Comparison of ENCODE assay signal across 17 cellular contexts in the genomic region with DNA sequence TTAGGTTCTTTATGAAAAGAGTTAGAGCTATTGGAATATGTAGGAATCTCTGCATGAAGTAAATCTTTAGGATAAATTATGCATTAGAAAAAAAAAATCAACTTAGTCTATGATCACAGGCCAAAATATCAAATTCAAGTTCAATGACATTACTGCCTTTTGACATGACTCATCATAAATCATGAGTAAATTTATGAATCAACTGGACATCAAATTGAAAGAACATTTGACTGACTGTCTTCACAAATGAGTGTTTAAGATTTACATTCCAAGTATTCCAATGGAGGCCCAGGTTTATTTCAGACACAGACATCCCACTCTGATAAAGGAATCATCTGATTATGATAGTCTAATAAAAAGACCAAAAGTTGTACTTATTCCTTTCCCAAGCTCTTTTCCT.
A peak's percentile ranks its signal among the peaks of the same experiment; 100 is the strongest.
DNase-seq lines count a peak whose midpoint lies in the region; ATAC-seq, FAIRE-seq and TF ChIP-seq lines count a peak whose summit lies in the region.
"Had no signal": no experiment of that assay in that cellular context is flagged by ENCODE, and none has a peak within 500 bp of the region (broad histone marks: within the 10 kb centered on the region; RNA-seq: fewer than 3 reads in every experiment).

No MANE protein-coding gene starts in this region.

- intact Hi-C loops in ascending aorta (cut with DNase I), result no loop called here

- no peaks in the 10 kb centered on the region for H3K27me3 Mint-ChIP-seq in HFFc6 (ENCODE audit: insufficient read depth)

- H3K9me3 Mint-ChIP-seq in HFFc6, result peaks cover 7% of the 10 kb centered on the region; the same call in 1 of the 2 replicates

- CTCF ChIA-PET in A549 (lab: Yijun Ruan, JAX), result no interaction called here
- CTCF ChIA-PET in SK-N-SH (lab: Yijun Ruan, JAX), result no interaction called here

- H3F3A ChIP-seq in SK-N-SH (replicated peaks; ENCODE audit: insufficient read depth), result peaks cover 15% of the 10 kb centered on the region

- H3K36me3 ChIP-seq in SK-N-SH (replicated peaks in 1 of 2; ENCODE audit: control insufficient read depth in 1 of 2, insufficient read depth in 2 of 2, low read length in 1 of 2) (no peaks in the 10 kb centered on the region), ascending aorta (no peaks in the 10 kb centered on the region)

- FAIRE-seq in A549 (lab: Jason Lieb, UNC), result no peak

- H3K4me2 ChIP-seq in A549 (no peak overlapping the region), SK-N-SH (peak overlapping the region; percentile 39; the same call in 1 of the 2 replicates)

- H2AFZ ChIP-seq in SK-N-SH (ENCODE audit: low read depth), result no peak overlapping the region

- no peaks in the 10 kb centered on the region for H3K9me3 ChIP-seq in A549
- H3K9me3 ChIP-seq in SK-N-SH, result no peaks in the 10 kb centered on the region
- no peaks in the 10 kb centered on the region for H3K9me3 ChIP-seq in ascending aorta

- POLR2A ChIA-PET in A549 (lab: Yijun Ruan, JAX) (no interaction called here), SK-N-SH (lab: Yijun Ruan, JAX) (no interaction called here)

- 0 out of 3 replicates have a peak, but pooled peaks cover 3% of the 10 kb centered on the region for H3K4me1 ChIP-seq in A549
- peaks cover 0 to 17% of the 10 kb centered on the region in 2 experiments; a peak in 1 of 4 replicates for H3K4me1 ChIP-seq in SK-N-SH (ENCODE audit: control insufficient read depth in 1 of 2, insufficient read depth in 2 of 2, low read depth in 1 of 2, low read length in 1 of 2)
- no peaks in the 10 kb centered on the region for H3K4me1 ChIP-seq in ascending aorta

- no peaks in the 10 kb centered on the region for H3K79me2 ChIP-seq in SK-N-SH (ENCODE audit: insufficient read depth)

- H3K27ac Mint-ChIP-seq in HFFc6, result peak overlapping the region; percentile 88
- H3K27ac Mint-ChIP-seq: CD14-positive monocyte had no signal

- peaks cover 7% of the 10 kb centered on the region for H3K36me3 Mint-ChIP-seq in HFFc6 (ENCODE audit: low read depth)
- H3K36me3 Mint-ChIP-seq: CD14-positive monocyte had no signal

- H3K27me3 ChIP-seq in SK-N-SH (ENCODE audit: insufficient read depth), result no peaks in the 10 kb centered on the region
- H3K27me3 ChIP-seq in ascending aorta, result no peaks in the 10 kb centered on the region

- no peak for DNase-seq in A549 (ENCODE audit: low read depth in 1 of 2, low spot score in 1 of 2)
- no peak for DNase-seq in HFFc6
- no peak for DNase-seq in SK-N-SH
- DNase-seq in epithelial cell of esophagus (ENCODE audit: low read depth), result peak; percentile 55
- DNase-seq in NCI-H1436 (lab: John Stamatoyannopoulos, UW), result no peak
- DNase-seq in epidermal melanocyte (ENCODE audit: insufficient read length, low spot score), result no peak
- DNase-seq in ascending aorta (ENCODE audit: low spot score in 2 of 2), result no peak
- DNase-seq: COR-L47, Karpas-422, NCI-H1105 treated with DMSO at 0.1 percent for 48 hours, NCI-H1930, NCI-H2171, NCI-H446 treated with DMSO at 0.1 percent for 48 hours, NCI-H774 had no signal

- H3K4me1 Mint-ChIP-seq in HFFc6 (ENCODE audit: low read depth), result peaks cover 57% of the 10 kb centered on the region
- H3K4me1 Mint-ChIP-seq: CD14-positive monocyte had no signal

- no peak overlapping the region for H3K9ac ChIP-seq in SK-N-SH

- TF ChIP-seq RAD21 in A549 (conservative IDR thresholded peaks at IDR 0.05 in 1 of 2, IDR thresholded peaks at IDR 0.05 in 1 of 2) (no peak), SK-N-SH (IDR thresholded peaks at IDR 0.05; ENCODE audit: low read length) (no peak)

- H3K27ac ChIP-seq in A549, result no peak overlapping the region
- H3K27ac ChIP-seq in SK-N-SH (ENCODE audit: low read depth in 2 of 2, low read length in 1 of 2), result peak overlapping the region in 1 of 2 experiments; percentile 70; a peak in 2 of 4 replicates
- no peak overlapping the region for H3K27ac ChIP-seq in ascending aorta

- no peaks in the 10 kb centered on the region for H4K20me1 ChIP-seq in SK-N-SH (ENCODE audit: insufficient read depth)

- no peaks in the 10 kb centered on the region for H3K9me2 ChIP-seq in SK-N-SH

- TF ChIP-seq EP300 in A549 (IDR thresholded peaks at IDR 0.05), result no peak
- no peak for TF ChIP-seq EP300 in SK-N-SH (IDR thresholded peaks at IDR 0.05; ENCODE audit: borderline replicate concordance in 1 of 2, low read depth in 1 of 2, low read length in 1 of 2)

- no peak for ATAC-seq in A549
- ATAC-seq in HG02840 (IDR thresholded peaks at IDR 0.05; ENCODE audit: low FRiP score, unreplicated experiment), result no peak
- ATAC-seq: HCT116 had no signal

- TF ChIP-seq CTCF in A549 (IDR thresholded peaks at IDR 0.05) (no peak), HFFc6 (IDR thresholded peaks at IDR 0.05) (no peak), SK-N-SH (IDR thresholded peaks at IDR 0.05) (no peak), epithelial cell of esophagus (IDR thresholded peaks at IDR 0.05; ENCODE audit: insufficient read depth, low read depth, low read length, missing control alignments) (no peak), ascending aorta (IDR thresholded peaks at IDR 0.05) (no peak)

- peak overlapping the region; percentile 50 for H3K4me3 Mint-ChIP-seq in HFFc6
- H3K4me3 Mint-ChIP-seq: CD14-positive monocyte had no signal

- TF ChIP-seq POLR2A in A549 (IDR thresholded peaks at IDR 0.05; ENCODE audit: low read length), result no peak

- no peak overlapping the region for H3K4me3 ChIP-seq in A549
- no peak overlapping the region for H3K4me3 ChIP-seq in SK-N-SH (ENCODE audit: low read depth in 2 of 2, low read length in 1 of 2)
- H3K4me3 ChIP-seq in epithelial cell of esophagus (ENCODE audit: low read length), result no peak overlapping the region
- H3K4me3 ChIP-seq in ascending aorta, result no peak overlapping the region

TF ChIP-seq in A549, 52 proteins besides CTCF, POLR2A, EP300 and RAD21:
- no peak for TF ChIP-seq FOSL2 (IDR thresholded peaks at IDR 0.05)
- peak; percentile 54 for TF ChIP-seq FOSL2 (CRISPR knock-in tag; IDR thresholded peaks at IDR 0.05)
- TF ChIP-seq MAFK (IDR thresholded peaks at IDR 0.05; ENCODE audit: partially characterized antibody), result peak; percentile 76
- no peak for TF ChIP-seq FOSB (CRISPR knock-in tag; IDR thresholded peaks at IDR 0.05)
- TF ChIP-seq NFE2L2 (conservative IDR thresholded peaks at IDR 0.05; ENCODE audit: low read length), result peak; percentile 49
- TF ChIP-seq EHF (CRISPR knock-in tag; IDR thresholded peaks at IDR 0.05), result no peak

TF ChIP-seq in SK-N-SH, 30 proteins besides CTCF, POLR2A, EP300 and RAD21 (continues in another document):
- TF ChIP-seq TEAD4 (IDR thresholded peaks at IDR 0.05; ENCODE audit: borderline replicate concordance, insufficient read depth), result no peak
- TF ChIP-seq ELF1 (IDR thresholded peaks at IDR 0.05), result no peak
- no peak for TF ChIP-seq MXI1 (IDR thresholded peaks at IDR 0.05; ENCODE audit: low read depth, low read length)
- TF ChIP-seq NRF1 (IDR thresholded peaks at IDR 0.05; ENCODE audit: low read depth, low read length), result no peak
- peak; percentile 39 for TF ChIP-seq FOSL2 (IDR thresholded peaks at IDR 0.05; ENCODE audit: borderline replicate concordance, low read depth)
- no peak for TF ChIP-seq RCOR1 (IDR thresholded peaks at IDR 0.05; ENCODE audit: low read length)
- no peak for TF ChIP-seq FOXM1 (IDR thresholded peaks at IDR 0.05; ENCODE audit: low read depth)
- TF ChIP-seq, protein P1, sequence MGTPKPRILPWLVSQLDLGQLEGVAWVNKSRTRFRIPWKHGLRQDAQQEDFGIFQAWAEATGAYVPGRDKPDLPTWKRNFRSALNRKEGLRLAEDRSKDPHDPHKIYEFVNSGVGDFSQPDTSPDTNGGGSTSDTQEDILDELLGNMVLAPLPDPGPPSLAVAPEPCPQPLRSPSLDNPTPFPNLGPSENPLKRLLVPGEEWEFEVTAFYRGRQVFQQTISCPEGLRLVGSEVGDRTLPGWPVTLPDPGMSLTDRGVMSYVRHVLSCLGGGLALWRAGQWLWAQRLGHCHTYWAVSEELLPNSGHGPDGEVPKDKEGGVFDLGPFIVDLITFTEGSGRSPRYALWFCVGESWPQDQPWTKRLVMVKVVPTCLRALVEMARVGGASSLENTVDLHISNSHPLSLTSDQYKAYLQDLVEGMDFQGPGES (IDR thresholded peaks at IDR 0.05; ENCODE audit: low read depth, low read length), result no peak
- no peak for TF ChIP-seq NFIC (IDR thresholded peaks at IDR 0.05; ENCODE audit: borderline replicate concordance)
- no peak for TF ChIP-seq EZH2phosphoT487 (IDR thresholded peaks at IDR 0.05; ENCODE audit: borderline replicate concordance, low read depth)
- no peak for TF ChIP-seq RFX5 (IDR thresholded peaks at IDR 0.05; ENCODE audit: low read length)
- TF ChIP-seq CHD2 (IDR thresholded peaks at IDR 0.05; ENCODE audit: low read length, partially characterized antibody), result no peak
- TF ChIP-seq, protein P2, sequence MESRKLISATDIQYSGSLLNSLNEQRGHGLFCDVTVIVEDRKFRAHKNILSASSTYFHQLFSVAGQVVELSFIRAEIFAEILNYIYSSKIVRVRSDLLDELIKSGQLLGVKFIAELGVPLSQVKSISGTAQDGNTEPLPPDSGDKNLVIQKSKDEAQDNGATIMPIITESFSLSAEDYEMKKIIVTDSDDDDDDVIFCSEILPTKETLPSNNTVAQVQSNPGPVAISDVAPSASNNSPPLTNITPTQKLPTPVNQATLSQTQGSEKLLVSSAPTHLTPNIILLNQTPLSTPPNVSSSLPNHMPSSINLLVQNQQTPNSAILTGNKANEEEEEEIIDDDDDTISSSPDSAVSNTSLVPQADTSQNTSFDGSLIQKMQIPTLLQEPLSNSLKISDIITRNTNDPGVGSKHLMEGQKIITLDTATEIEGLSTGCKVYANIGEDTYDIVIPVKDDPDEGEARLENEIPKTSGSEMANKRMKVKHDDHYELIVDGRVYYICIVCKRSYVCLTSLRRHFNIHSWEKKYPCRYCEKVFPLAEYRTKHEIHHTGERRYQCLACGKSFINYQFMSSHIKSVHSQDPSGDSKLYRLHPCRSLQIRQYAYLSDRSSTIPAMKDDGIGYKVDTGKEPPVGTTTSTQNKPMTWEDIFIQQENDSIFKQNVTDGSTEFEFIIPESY (IDR thresholded peaks at IDR 0.05; ENCODE audit: borderline replicate concordance, low read depth), result no peak
- no peak for TF ChIP-seq RXRA (IDR thresholded peaks at IDR 0.05; ENCODE audit: borderline replicate concordance, low read depth)
- TF ChIP-seq YY1 (IDR thresholded peaks at IDR 0.05; ENCODE audit: low read depth), result no peak
- TF ChIP-seq, protein P3, sequence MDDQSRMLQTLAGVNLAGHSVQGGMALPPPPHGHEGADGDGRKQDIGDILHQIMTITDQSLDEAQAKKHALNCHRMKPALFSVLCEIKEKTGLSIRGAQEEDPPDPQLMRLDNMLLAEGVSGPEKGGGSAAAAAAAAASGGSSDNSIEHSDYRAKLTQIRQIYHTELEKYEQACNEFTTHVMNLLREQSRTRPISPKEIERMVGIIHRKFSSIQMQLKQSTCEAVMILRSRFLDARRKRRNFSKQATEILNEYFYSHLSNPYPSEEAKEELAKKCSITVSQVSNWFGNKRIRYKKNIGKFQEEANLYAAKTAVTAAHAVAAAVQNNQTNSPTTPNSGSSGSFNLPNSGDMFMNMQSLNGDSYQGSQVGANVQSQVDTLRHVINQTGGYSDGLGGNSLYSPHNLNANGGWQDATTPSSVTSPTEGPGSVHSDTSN (IDR thresholded peaks at IDR 0.05), result peak; percentile 79
- no peak for TF ChIP-seq TAF1 (IDR thresholded peaks at IDR 0.05; ENCODE audit: borderline replicate concordance, low read depth, low read length)
- TF ChIP-seq SIN3A (IDR thresholded peaks at IDR 0.05; ENCODE audit: borderline replicate concordance, low read depth, low read length), result no peak
